Comparison of ENCODE assay signal across 11 cellular contexts in the genomic region with DNA sequence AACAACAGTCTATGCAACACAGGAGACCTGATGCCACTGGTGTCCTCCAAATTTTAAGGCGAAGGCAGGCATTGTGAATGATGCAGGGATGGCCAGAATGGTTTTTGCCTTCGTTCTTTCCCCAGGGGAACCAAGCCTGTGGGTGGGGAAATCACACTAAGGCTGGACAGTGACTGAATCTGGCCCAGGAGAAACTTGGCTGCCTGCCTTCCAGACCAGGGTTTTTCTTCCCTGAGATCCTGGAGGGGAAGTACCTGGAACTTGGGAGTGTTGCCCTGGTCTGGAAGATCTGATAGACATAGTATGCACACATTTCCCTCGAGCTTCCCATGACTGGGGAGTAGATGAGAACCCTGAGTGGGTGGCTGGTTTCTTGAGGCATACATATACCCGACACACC. TPM values are rescaled to one million over a fixed set of nuclear protein-coding genes. Genes with fewer than 3 reads are reported as not detected.
DNase-seq lines count a peak whose midpoint lies in the region; ATAC-seq and TF ChIP-seq lines count a peak whose summit lies in the region.
"Had no signal": no experiment of that assay in that cellular context is flagged by ENCODE, and none has a peak within 500 bp of the region (broad histone marks: within the 10 kb centered on the region; RNA-seq: fewer than 3 reads in every experiment).

No MANE protein-coding gene starts in this region.

- H3K4me3 Mint-ChIP-seq in CD4-positive, alpha-beta T cell, result no peak overlapping the region
- H3K4me3 Mint-ChIP-seq in activated T-helper 17 cell treated with anti-CD3 and anti-CD28 coated beads, Interleukin-2, amount 50 U/mL, for 72 hours, result no peak overlapping the region
- peak overlapping the region; percentile 66 for H3K4me3 Mint-ChIP-seq in progenitor cell of endocrine pancreas (ENCODE audit: low read depth)
- no peak overlapping the region for H3K4me3 Mint-ChIP-seq in CD8-positive, alpha-beta T cell
- H3K4me3 Mint-ChIP-seq: activated naive CD8-positive, alpha-beta T cell treated with anti-CD3 and anti-CD28 coated beads, Interleukin-2, amount 10 ng/mL, durations not matched to agents 7 days and 5 days had no signal

- H3K27ac ChIP-seq in CD4-positive, alpha-beta T cell (ENCODE audit: low read depth, low read length), result no peak overlapping the region
- peak overlapping the region; percentile 79 for H3K27ac ChIP-seq in right cardiac atrium (ENCODE audit: low read length)
- no peak overlapping the region for H3K27ac ChIP-seq in CD8-positive, alpha-beta T cell (ENCODE audit: low read depth, low read length)

- H3K36me3 ChIP-seq in CD8-positive, alpha-beta T cell (ENCODE audit: insufficient read depth, low read length), result peaks cover 22% of the 10 kb centered on the region

- peak overlapping the region; percentile 44 for H3K27ac Mint-ChIP-seq in CD4-positive, alpha-beta T cell
- peak overlapping the region; percentile 79 for H3K27ac Mint-ChIP-seq in activated T-helper 17 cell treated with anti-CD3 and anti-CD28 coated beads, Interleukin-2, amount 50 U/mL, for 72 hours
- H3K27ac Mint-ChIP-seq in progenitor cell of endocrine pancreas, result peak overlapping the region; percentile 85
- no peak overlapping the region for H3K27ac Mint-ChIP-seq in CD8-positive, alpha-beta T cell
- H3K27ac Mint-ChIP-seq: activated naive CD8-positive, alpha-beta T cell treated with anti-CD3 and anti-CD28 coated beads, Interleukin-2, amount 10 ng/mL, durations not matched to agents 7 days and 5 days had no signal

- no peak for TF ChIP-seq CTCF in CD4-positive, alpha-beta T cell (IDR thresholded peaks at IDR 0.05)
- no peak for TF ChIP-seq CTCF in progenitor cell of endocrine pancreas (IDR thresholded peaks at IDR 0.05; ENCODE audit: unreplicated experiment)
- no peak for TF ChIP-seq CTCF in CD8-positive, alpha-beta T cell (IDR thresholded peaks at IDR 0.05)

- WGBS in right cardiac atrium, result 30% methylated on average over 4 of the region's 4 CpGs

- no peaks in the 10 kb centered on the region for H3K27me3 Mint-ChIP-seq in CD4-positive, alpha-beta T cell
- H3K27me3 Mint-ChIP-seq in activated T-helper 17 cell treated with anti-CD3 and anti-CD28 coated beads, Interleukin-2, amount 50 U/mL, for 72 hours, result no peaks in the 10 kb centered on the region
- H3K27me3 Mint-ChIP-seq in progenitor cell of endocrine pancreas, result no peaks in the 10 kb centered on the region
- no peaks in the 10 kb centered on the region for H3K27me3 Mint-ChIP-seq in CD8-positive, alpha-beta T cell (ENCODE audit: low read depth)
- H3K27me3 Mint-ChIP-seq: activated naive CD8-positive, alpha-beta T cell treated with anti-CD3 and anti-CD28 coated beads, Interleukin-2, amount 10 ng/mL, durations not matched to agents 7 days and 5 days had no signal

- POLR2A ChIA-PET in CD4-positive, alpha-beta T cell (lab: Charles Lee), result no interaction called here
- POLR2A ChIA-PET in CD8-positive, alpha-beta T cell (lab: Charles Lee), result no interaction called here

- no peak for DNase-seq in CD4-positive, alpha-beta T cell
- DNase-seq in right cardiac atrium (peak; percentile 54 to 79 (median 61)), progenitor cell of endocrine pancreas (ENCODE audit: low spot score, unreplicated experiment) (no peak)
- DNase-seq in activated effector memory CD4-positive, alpha-beta T cell treated with anti-CD3 and anti-CD28 coated beads, Interleukin-2, amount 50 U/mL, for 16 hours, result no peak
- DNase-seq in CD8-positive, alpha-beta T cell, result no peak
- DNase-seq: activated naive CD8-positive, alpha-beta T cell treated with anti-CD3 and anti-CD28 coated beads, Interleukin-2, amount 10 ng/mL, durations not matched to agents 7 days and 5 days; DMS79 treated with DMSO at 0.1 percent for 48 hours; T-helper 1 cell had no signal

- H3K27me3 ChIP-seq in CD4-positive, alpha-beta T cell (ENCODE audit: control insufficient read depth, insufficient read depth, low read length), result no peaks in the 10 kb centered on the region
- no peaks in the 10 kb centered on the region for H3K27me3 ChIP-seq in right cardiac atrium (ENCODE audit: control insufficient read depth, insufficient read depth)
- H3K27me3 ChIP-seq in CD8-positive, alpha-beta T cell (ENCODE audit: insufficient read depth, low read length), result no peaks in the 10 kb centered on the region

- intact Hi-C loops in CD4-positive, alpha-beta T cell (cut with DNase I, micrococcal nuclease), result no loop called here
- intact Hi-C loops in right cardiac atrium (cut with DNase I), result no loop called here
- intact Hi-C loops in CD8-positive, alpha-beta T cell (cut with DNase I, micrococcal nuclease), result no loop called here

- H3K4me1 ChIP-seq in right cardiac atrium (ENCODE audit: control insufficient read depth, insufficient read depth, low read length), result peaks cover 28% of the 10 kb centered on the region
- H3K4me1 ChIP-seq in CD8-positive, alpha-beta T cell (ENCODE audit: insufficient read depth, low read length), result peaks cover 31% of the 10 kb centered on the region

- H3K9me3 ChIP-seq in CD4-positive, alpha-beta T cell (ENCODE audit: control insufficient read depth, low read length), result no peaks in the 10 kb centered on the region
- H3K9me3 ChIP-seq in right cardiac atrium (ENCODE audit: control insufficient read depth, low read length), result no peaks in the 10 kb centered on the region
- no peaks in the 10 kb centered on the region for H3K9me3 ChIP-seq in CD8-positive, alpha-beta T cell (ENCODE audit: low read length)

- CTCF ChIA-PET in CD4-positive, alpha-beta T cell (lab: Charles Lee), result no interaction called here
- CTCF ChIA-PET in CD8-positive, alpha-beta T cell (lab: Charles Lee), result interaction anchor here (1.0 kb wide), 1 partner anchor 79 kb away, joined by 3 read pairs; no protein-coding TSS in a partner anchor

- H3K36me3 Mint-ChIP-seq in CD4-positive, alpha-beta T cell (ENCODE audit: low read depth), result peaks cover 53% of the 10 kb centered on the region
- H3K36me3 Mint-ChIP-seq in activated T-helper 17 cell treated with anti-CD3 and anti-CD28 coated beads, Interleukin-2, amount 50 U/mL, for 72 hours (ENCODE audit: low read depth), result peaks cover 40% of the 10 kb centered on the region
- peaks cover 8% of the 10 kb centered on the region for H3K36me3 Mint-ChIP-seq in progenitor cell of endocrine pancreas (ENCODE audit: insufficient read depth)
- H3K36me3 Mint-ChIP-seq in CD8-positive, alpha-beta T cell, result peaks cover 53% of the 10 kb centered on the region

- no peak for ATAC-seq in CD4-positive, alpha-beta T cell (ENCODE audit: poor library complexity)
- no peak for ATAC-seq in activated T-helper 17 cell treated with anti-CD3 and anti-CD28 coated beads, Interleukin-2, amount 50 U/mL, for 72 hours (replicated peaks)
- ATAC-seq in right cardiac atrium (no peak), HG02798 (IDR thresholded peaks at IDR 0.05; ENCODE audit: poor library complexity, unreplicated experiment) (no peak), HG02642 (IDR thresholded peaks at IDR 0.05; ENCODE audit: poor library complexity, unreplicated experiment) (no peak)
- ATAC-seq in CD8-positive, alpha-beta T cell, result no peak

- H3K4me1 Mint-ChIP-seq in CD4-positive, alpha-beta T cell (ENCODE audit: low read depth), result peaks cover 53% of the 10 kb centered on the region
- peaks cover 45% of the 10 kb centered on the region for H3K4me1 Mint-ChIP-seq in activated T-helper 17 cell treated with anti-CD3 and anti-CD28 coated beads, Interleukin-2, amount 50 U/mL, for 72 hours
- H3K4me1 Mint-ChIP-seq in progenitor cell of endocrine pancreas (ENCODE audit: low read depth), result peaks cover 43% of the 10 kb centered on the region
- H3K4me1 Mint-ChIP-seq in CD8-positive, alpha-beta T cell (ENCODE audit: low read depth), result peaks cover 43% of the 10 kb centered on the region

- no peaks in the 10 kb centered on the region for H3K9me3 Mint-ChIP-seq in CD4-positive, alpha-beta T cell
- H3K9me3 Mint-ChIP-seq in activated T-helper 17 cell treated with anti-CD3 and anti-CD28 coated beads, Interleukin-2, amount 50 U/mL, for 72 hours, result no peaks in the 10 kb centered on the region
- H3K9me3 Mint-ChIP-seq in progenitor cell of endocrine pancreas (ENCODE audit: low read depth), result no peaks in the 10 kb centered on the region
- H3K9me3 Mint-ChIP-seq in CD8-positive, alpha-beta T cell, result no peaks in the 10 kb centered on the region
- H3K9me3 Mint-ChIP-seq: activated naive CD8-positive, alpha-beta T cell treated with anti-CD3 and anti-CD28 coated beads, Interleukin-2, amount 10 ng/mL, durations not matched to agents 7 days and 5 days had no signal

- H3K4me3 ChIP-seq in right cardiac atrium (ENCODE audit: low read length), result peak overlapping the region; percentile 12
- H3K4me3 ChIP-seq in CD8-positive, alpha-beta T cell (ENCODE audit: low read depth, low read length), result no peak overlapping the region

RNA-seq across cellular contexts. Expression of a gene that starts 0.7 kb away (rescaled TPM):
- 100 to 1,000 TPM; 117 TPM for total RNA-seq in CD4-positive, alpha-beta T cell
- total RNA-seq in activated T-helper 17 cell treated with anti-CD3 and anti-CD28 coated beads, Interleukin-2, amount 50 U/mL, for 72 hours, result 10 to 100 TPM; 30.4 to 48.9 TPM
- total RNA-seq in right cardiac atrium, result 10 to 100 TPM; 48.7 to 92.2 (median 73.9) TPM
- polyA plus RNA-seq in right cardiac atrium, result 49.3 TPM
- 27.5 and 27.8 TPM in 2 replicates for total RNA-seq in progenitor cell of endocrine pancreas
- total RNA-seq in CD8-positive, alpha-beta T cell, result 10 to 100 TPM; 67.5 to 68.9 TPM

RNA-seq across cellular contexts. Expression of a gene that starts 4.8 kb away (rescaled TPM):
- total RNA-seq in CD4-positive, alpha-beta T cell, result 100 to 1,000 TPM; 115 TPM
- 10 to 100 TPM; 48.3 to 66.7 TPM for total RNA-seq in activated T-helper 17 cell treated with anti-CD3 and anti-CD28 coated beads, Interleukin-2, amount 50 U/mL, for 72 hours
- total RNA-seq in right cardiac atrium (10 to 100 TPM; 37.3 to 71.2 (median 66.3) TPM), progenitor cell of endocrine pancreas (82.5 and 85.6 TPM in 2 replicates)
- polyA plus RNA-seq in right cardiac atrium, result 57.1 TPM
- 10 to 100 TPM; 64.7 to 68.4 TPM for total RNA-seq in CD8-positive, alpha-beta T cell

RNA-seq across cellular contexts. Expression of a gene that starts 11.2 kb away (rescaled TPM):
- not detected for total RNA-seq in CD4-positive, alpha-beta T cell
- 1 to 10 TPM in 1 of 2 donors, under 1 TPM in 1; 0.78 to 1.6 TPM for total RNA-seq in activated T-helper 17 cell treated with anti-CD3 and anti-CD28 coated beads, Interleukin-2, amount 50 U/mL, for 72 hours
- total RNA-seq in right cardiac atrium (under 1 TPM in 1 of 4 donors, not detected in 3; 0.46 TPM), progenitor cell of endocrine pancreas (0.67 and 1.6 TPM in 2 replicates)
- 0.18 TPM for polyA plus RNA-seq in right cardiac atrium
- total RNA-seq in CD8-positive, alpha-beta T cell, result not detected

RNA-seq across cellular contexts. Expression of a gene that starts 13.7 kb away (rescaled TPM):
- 10 to 100 TPM; 11.7 to 12.1 TPM for total RNA-seq in CD4-positive, alpha-beta T cell
- total RNA-seq in activated T-helper 17 cell treated with anti-CD3 and anti-CD28 coated beads, Interleukin-2, amount 50 U/mL, for 72 hours, result 10 to 100 TPM; 42.6 to 75.3 TPM
- 10 to 100 TPM; 28.6 to 37.2 (median 35.5) TPM for total RNA-seq in right cardiac atrium
- polyA plus RNA-seq in right cardiac atrium, result 36.0 TPM
- total RNA-seq in progenitor cell of endocrine pancreas, result 62.1 and 64.6 TPM in 2 replicates
- total RNA-seq in CD8-positive, alpha-beta T cell, result 1 to 10 TPM; 8.5 to 9.6 TPM

RNA-seq across cellular contexts. Expression of a gene that starts 22.4 kb away (rescaled TPM):
- under 1 TPM; 0.25 to 0.34 TPM for total RNA-seq in CD4-positive, alpha-beta T cell
- under 1 TPM; 0.17 to 0.42 TPM for total RNA-seq in activated T-helper 17 cell treated with anti-CD3 and anti-CD28 coated beads, Interleukin-2, amount 50 U/mL, for 72 hours
- total RNA-seq in right cardiac atrium, result not detected
- not detected for polyA plus RNA-seq in right cardiac atrium
- total RNA-seq in progenitor cell of endocrine pancreas, result 8.5 and 12.0 TPM in 2 replicates
- not detected for total RNA-seq in CD8-positive, alpha-beta T cell
- total RNA-seq: activated naive CD8-positive, alpha-beta T cell treated with anti-CD3 and anti-CD28 coated beads, Interleukin-2, amount 10 ng/mL, durations not matched to agents 7 days and 5 days had no signal

Comparison
In these comparisons a context has a peak if more than half of its experiments do, and no peak if none do; other contexts are left out.
1. DNase-seq: peak in right cardiac atrium (3 of 3); none in CD4-positive, alpha-beta T cell (0 of 10), progenitor cell of endocrine pancreas (single experiment), activated effector memory CD4-positive, alpha-beta T cell treated with anti-CD3 and anti-CD28 coated beads, Interleukin-2, amount 50 U/mL, for 16 hours (single experiment) and CD8-positive, alpha-beta T cell (0 of 7).